In the genomic region with DNA sequence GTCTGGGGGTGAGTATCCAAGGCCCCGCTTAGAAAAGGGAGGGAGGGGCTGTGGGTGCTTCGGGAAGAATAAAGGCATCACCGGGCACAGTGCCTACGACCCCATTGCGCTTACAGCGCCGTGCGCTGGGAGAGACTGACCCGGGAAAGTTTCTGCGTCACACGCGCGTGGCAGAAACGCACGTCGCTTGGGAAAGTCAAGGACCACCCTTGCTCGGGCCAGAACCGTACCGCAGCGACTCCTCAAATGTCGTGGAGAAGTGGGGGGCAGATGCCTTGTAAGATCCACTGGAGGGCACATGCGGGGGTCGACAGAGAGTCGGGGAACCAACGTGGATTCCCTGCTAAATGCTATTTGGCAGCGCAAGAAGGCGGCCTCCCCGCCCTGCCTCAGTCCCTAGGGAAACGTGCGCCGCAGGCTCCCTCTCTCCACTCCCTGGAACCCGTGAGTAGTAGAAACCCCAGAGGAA, we compare ENCODE assay signal across 1 cellular context.
TF ChIP-seq lines count a peak whose summit lies in the region.

No MANE protein-coding gene starts in this region.

TF ChIP-seq in GM23338, 12 proteins besides CTCF, POLR2A, EP300 and RAD21:
- TF ChIP-seq EZH2 (IDR thresholded peaks at IDR 0.05; ENCODE audit: low read depth, unreplicated experiment) (peak; percentile 62), POLR2AphosphoS5 (IDR thresholded peaks at IDR 0.05; ENCODE audit: low read depth) (no peak)
TF ChIP-seq in GM23338: peak in this region for 1.
